Comparison of ENCODE assay signal across 1 cellular context in genomic region chr2:45994060-45994459, GRCh38.
TF ChIP-seq lines count a peak whose summit lies in the region.

No MANE protein-coding gene starts in this region.

TF ChIP-seq in IMR-90, 13 proteins besides CTCF, POLR2A, EP300 and RAD21 (continued from another document):
- TF ChIP-seq NFE2L2 (IDR thresholded peaks at IDR 0.05; ENCODE audit: low read depth, low read length) = no peak
- TF ChIP-seq MAZ (IDR thresholded peaks at IDR 0.05; ENCODE audit: borderline replicate concordance, low read depth, low read length) = no peak
- no peak for TF ChIP-seq ELK1 (IDR thresholded peaks at IDR 0.05; ENCODE audit: borderline replicate concordance, low read depth, low read length)
- TF ChIP-seq, protein P1, sequence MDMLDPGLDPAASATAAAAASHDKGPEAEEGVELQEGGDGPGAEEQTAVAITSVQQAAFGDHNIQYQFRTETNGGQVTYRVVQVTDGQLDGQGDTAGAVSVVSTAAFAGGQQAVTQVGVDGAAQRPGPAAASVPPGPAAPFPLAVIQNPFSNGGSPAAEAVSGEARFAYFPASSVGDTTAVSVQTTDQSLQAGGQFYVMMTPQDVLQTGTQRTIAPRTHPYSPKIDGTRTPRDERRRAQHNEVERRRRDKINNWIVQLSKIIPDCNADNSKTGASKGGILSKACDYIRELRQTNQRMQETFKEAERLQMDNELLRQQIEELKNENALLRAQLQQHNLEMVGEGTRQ (IDR thresholded peaks at IDR 0.05; ENCODE audit: low read depth, low read length) = no peak
- TF ChIP-seq FOS (IDR thresholded peaks at IDR 0.05; ENCODE audit: low read depth, low read length) = no peak
- no peak for TF ChIP-seq BHLHE40 (IDR thresholded peaks at IDR 0.05; ENCODE audit: low read depth, low read length)
- TF ChIP-seq CHD1 (IDR thresholded peaks at IDR 0.05; ENCODE audit: low read depth, low read length) = no peak
- TF ChIP-seq RFX5 (IDR thresholded peaks at IDR 0.05; ENCODE audit: low read depth, low read length) = no peak
